Comparison of ENCODE assay signal across 8 cellular contexts in the genomic region with DNA sequence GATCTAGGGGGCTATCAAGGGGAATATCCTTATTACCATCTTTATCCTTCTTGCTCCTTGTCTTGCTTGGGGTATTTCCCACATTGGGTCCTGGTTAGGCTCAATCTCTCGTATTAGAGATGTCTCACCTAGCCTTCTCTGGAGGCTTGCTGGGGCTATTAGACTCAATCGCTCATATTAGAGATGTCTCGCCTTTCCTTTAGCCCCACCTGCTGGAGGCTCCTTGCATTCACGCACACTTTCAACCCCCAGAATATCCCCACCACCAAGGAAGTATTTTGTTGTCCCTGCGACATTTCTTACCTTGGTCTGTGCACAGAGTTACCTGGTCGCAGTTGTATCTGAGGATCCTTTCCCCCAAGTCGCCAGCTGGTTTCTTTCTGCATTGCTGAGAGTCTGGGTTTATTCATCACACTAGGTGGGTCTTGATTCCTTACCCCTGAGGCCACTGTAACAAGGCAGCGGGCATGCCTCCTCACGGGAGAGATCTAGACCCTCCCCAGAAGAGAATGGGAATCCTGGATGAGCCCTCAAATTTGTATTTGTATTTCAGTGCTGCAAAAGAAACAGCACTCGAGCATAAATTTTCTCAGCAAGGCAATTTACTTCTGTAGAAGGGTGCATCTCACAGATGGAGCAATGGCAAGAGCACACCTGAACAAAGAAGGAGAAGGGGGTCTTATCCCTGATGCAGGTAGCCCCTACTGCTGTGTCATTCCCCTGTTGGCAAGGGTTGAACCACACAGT. TPM values are rescaled to one million over a fixed set of nuclear protein-coding genes. Genes with fewer than 3 reads are reported as not detected.
A peak's percentile ranks its signal among the peaks of the same experiment; 100 is the strongest.
DNase-seq lines count a peak whose midpoint lies in the region; ATAC-seq, FAIRE-seq and TF ChIP-seq lines count a peak whose summit lies in the region.

No MANE protein-coding gene starts in this region.

- H3K79me2 ChIP-seq in endothelial cell of umbilical vein (ENCODE audit: control insufficient read depth, insufficient read depth, low read length) = no peaks in the 10 kb centered on the region
- no peaks in the 10 kb centered on the region for H3K79me2 ChIP-seq in smooth muscle cell (ENCODE audit: low read depth)

- TF ChIP-seq CTCF in GM12864 (IDR thresholded peaks at IDR 0.05; ENCODE audit: low read depth, low read length, missing control alignments) = peak; percentile 47
- TF ChIP-seq CTCF in endothelial cell of umbilical vein (IDR thresholded peaks at IDR 0.05; ENCODE audit: extremely low read depth in 1 of 2, insufficient read depth in 1 of 2, low read depth in 1 of 2, low read length in 2 of 2) = peak; percentile 66 to 68
- peak; percentile 60 for TF ChIP-seq CTCF in smooth muscle cell (IDR thresholded peaks at IDR 0.05; ENCODE audit: borderline replicate concordance, insufficient read depth, poor library complexity, severe bottlenecking)

- H3K9me3 ChIP-seq in endothelial cell of umbilical vein (replicated peaks; ENCODE audit: control insufficient read depth, insufficient read depth, low read length) = no peaks in the 10 kb centered on the region
- no peaks in the 10 kb centered on the region for H3K9me3 ChIP-seq in smooth muscle cell (replicated peaks; ENCODE audit: low read depth)

- H3K9ac ChIP-seq in endothelial cell of umbilical vein (replicated peaks; ENCODE audit: extremely low read depth, insufficient read depth, low read length) (no peak overlapping the region), smooth muscle cell (ENCODE audit: low read depth) (no peak overlapping the region)

- H4K20me1 ChIP-seq in endothelial cell of umbilical vein (replicated peaks; ENCODE audit: control insufficient read depth, extremely low read depth, insufficient read depth, low read length) = no peaks in the 10 kb centered on the region
- no peaks in the 10 kb centered on the region for H4K20me1 ChIP-seq in smooth muscle cell (ENCODE audit: low read depth)

- no peak for ATAC-seq in HG02623 (IDR thresholded peaks at IDR 0.05; ENCODE audit: unreplicated experiment)
- ATAC-seq in GM18498 (IDR thresholded peaks at IDR 0.05; ENCODE audit: unreplicated experiment) = no peak

- H3K27me3 ChIP-seq in endothelial cell of umbilical vein (ENCODE audit: control insufficient read depth in 2 of 2, insufficient read depth in 2 of 2, low read length in 2 of 2) (no peaks in the 10 kb centered on the region), smooth muscle cell (ENCODE audit: low read depth) (no peaks in the 10 kb centered on the region)

- WGBS in smooth muscle cell (ENCODE audit: low lambda C conversion rate) = 32% methylated on average over 10 of the region's 10 CpGs

- DNase-seq in 8988T (peak; percentile 55), GM12864 (ENCODE audit: low read depth) (no peak), SHP77 (lab: John Stamatoyannopoulos, UW) (peak; percentile 43 to 54), endothelial cell of umbilical vein (ENCODE audit: low read depth, low spot score) (peak; percentile 53), smooth muscle cell (lab: John Stamatoyannopoulos, UW; ENCODE audit: unreplicated experiment) (no peak), NCI-H524 treated with DMSO at 0.1 percent for 48 hours (lab: John Stamatoyannopoulos, UW) (no peak)

- H3K36me3 ChIP-seq in endothelial cell of umbilical vein (ENCODE audit: control insufficient read depth in 2 of 2, extremely low read depth in 1 of 2, insufficient read depth in 2 of 2, low read length in 2 of 2) (no peaks in the 10 kb centered on the region), smooth muscle cell (ENCODE audit: low read depth) (no peaks in the 10 kb centered on the region)

- no peaks in the 10 kb centered on the region for H3K9me1 ChIP-seq in endothelial cell of umbilical vein (replicated peaks; ENCODE audit: control insufficient read depth, extremely low read depth, insufficient read depth, low read length)

- BruUV-seq in endothelial cell of umbilical vein (replicated peaks; lab: Mats Ljungman, UMichigan) = no TSS peak

- H3K4me1 ChIP-seq in endothelial cell of umbilical vein (ENCODE audit: control insufficient read depth, extremely low read depth, insufficient read depth, low read length) = no peaks in the 10 kb centered on the region
- H3K4me1 ChIP-seq in smooth muscle cell (ENCODE audit: low read depth) = no peaks in the 10 kb centered on the region

- no peak overlapping the region for H3K27ac ChIP-seq in endothelial cell of umbilical vein (ENCODE audit: insufficient read depth, low read depth, low read length)
- H3K27ac ChIP-seq in smooth muscle cell (ENCODE audit: low read depth) = no peak overlapping the region

- no peak for TF ChIP-seq POLR2A in endothelial cell of umbilical vein (IDR thresholded peaks at IDR 0.05; ENCODE audit: low read depth, low read length)

- intact Hi-C loops in endothelial cell of umbilical vein (cut with micrococcal nuclease) = loop anchor here (1.0 to 10.0 kb wide), 5 partner anchors 194 to 909 kb away; a partner anchor contains a TSS

- POLR2A ChIA-PET in endothelial cell of umbilical vein (lab: Charles Lee) = no interaction called here

- peak; percentile 70 for FAIRE-seq in endothelial cell of umbilical vein (lab: Jason Lieb, UNC)

- no peaks in the 10 kb centered on the region for H3F3A ChIP-seq in smooth muscle cell (ENCODE audit: low read depth)

- H3K4me2 ChIP-seq in endothelial cell of umbilical vein (ENCODE audit: insufficient read depth, low read length) = no peak overlapping the region
- H3K4me2 ChIP-seq in smooth muscle cell = no peak overlapping the region

- H2AFZ ChIP-seq in endothelial cell of umbilical vein (ENCODE audit: low read depth, low read length) = no peak overlapping the region
- H2AFZ ChIP-seq in smooth muscle cell (ENCODE audit: low read depth) = no peak overlapping the region

- CTCF ChIA-PET in endothelial cell of umbilical vein (lab: Charles Lee) = interaction anchor here (0.6 kb wide), 1 partner anchor 148 kb away, joined by 3 read pairs; no protein-coding TSS in a partner anchor

- dilution Hi-C loops in endothelial cell of umbilical vein (cut with MboI; ENCODE audit: extremely low pct_ligation_motif_present, low sequenced_read_pairs) = no loop called here

- no peak overlapping the region for H3K4me3 ChIP-seq in GM12864 (ENCODE audit: low read depth, low read length)
- no peak overlapping the region for H3K4me3 ChIP-seq in endothelial cell of umbilical vein (replicated peaks in 1 of 3; ENCODE audit: insufficient read depth in 1 of 3, low read depth in 1 of 3, low read length in 3 of 3)
- H3K4me3 ChIP-seq in smooth muscle cell = no peak overlapping the region

TF ChIP-seq in endothelial cell of umbilical vein, 7 proteins besides CTCF, POLR2A, EP300 and RAD21 (continues in another document):
- no peak for TF ChIP-seq FOS (IDR thresholded peaks at IDR 0.05; ENCODE audit: borderline replicate concordance, insufficient read depth, low read length)
- TF ChIP-seq GATA2 (IDR thresholded peaks at IDR 0.05; ENCODE audit: insufficient read depth, insufficient read length, low read depth, low read length) = no peak
- TF ChIP-seq JUN (IDR thresholded peaks at IDR 0.05; ENCODE audit: borderline replicate concordance, insufficient read depth, insufficient read length, low read depth) = no peak
- no peak for TF ChIP-seq POLR2AphosphoS5 (IDR thresholded peaks at IDR 0.05; ENCODE audit: insufficient read depth, low read depth, low read length)

RNA-seq across cellular contexts. Expression of a gene that starts 15.9 kb away (rescaled TPM):
- total RNA-seq in endothelial cell of umbilical vein (9.4 and 12.6 TPM in 2 replicates), smooth muscle cell (2.3 and 6.4 TPM in 2 replicates)
- polyA plus RNA-seq in endothelial cell of umbilical vein (3.7 and 4.7 TPM in 2 replicates), smooth muscle cell (2.6 and 4.1 TPM in 2 replicates)
- 6.9 and 7.5 TPM in 2 replicates for polyA plus RNA-seq in endothelial cell of umbilical vein (2011; cell fraction: cytosol; rRNA removed)
- 4.5 and 6.2 TPM in 2 replicates for polyA plus RNA-seq in endothelial cell of umbilical vein (2011; cell fraction: nucleus; rRNA removed)
- 9.3 and 12.4 TPM in 2 replicates for polyA plus RNA-seq in endothelial cell of umbilical vein (2012)
- 5.4 and 6.2 TPM in 2 replicates for polyA minus RNA-seq in endothelial cell of umbilical vein
- polyA minus RNA-seq in endothelial cell of umbilical vein (2011; cell fraction: cytosol; rRNA and poly(A)+ RNA removed) = not detected
- polyA minus RNA-seq in endothelial cell of umbilical vein (2011; cell fraction: nucleus; rRNA and poly(A)+ RNA removed) = 3.4 and 4.9 TPM in 2 replicates

RNA-seq across cellular contexts. Expression of a gene that starts 31.4 kb away (rescaled TPM):
- total RNA-seq in endothelial cell of umbilical vein = 10.3 and 15.1 TPM in 2 replicates
- 4.6 and 5.1 TPM in 2 replicates for polyA plus RNA-seq in endothelial cell of umbilical vein
- 6.9 and 7.4 TPM in 2 replicates for polyA plus RNA-seq in endothelial cell of umbilical vein (2011; cell fraction: cytosol; rRNA removed)
- 3.0 and 3.7 TPM in 2 replicates for polyA plus RNA-seq in endothelial cell of umbilical vein (2011; cell fraction: nucleus; rRNA removed)
- 13.5 and 20.7 TPM in 2 replicates for polyA plus RNA-seq in endothelial cell of umbilical vein (2012)
- polyA minus RNA-seq in endothelial cell of umbilical vein = 6.0 TPM in 2 replicates
- polyA minus RNA-seq in endothelial cell of umbilical vein (2011; cell fraction: cytosol; rRNA and poly(A)+ RNA removed) = 4.1 TPM
- polyA minus RNA-seq in endothelial cell of umbilical vein (2011; cell fraction: nucleus; rRNA and poly(A)+ RNA removed) = 1.4 and 2.9 TPM in 2 replicates
- 10.9 and 20.3 TPM in 2 replicates for total RNA-seq in smooth muscle cell
- polyA plus RNA-seq in smooth muscle cell = 9.9 and 12.2 TPM in 2 replicates

RNA-seq across cellular contexts. Expression of a gene that starts 32.7 kb away (rescaled TPM):
- total RNA-seq in endothelial cell of umbilical vein = not detected in 2 replicates
- polyA plus RNA-seq in endothelial cell of umbilical vein = not detected in 2 replicates
- polyA plus RNA-seq in endothelial cell of umbilical vein (2011; cell fraction: cytosol; rRNA removed) = 0.03 TPM in 1 of 2 replicates, not detected in the other
- polyA plus RNA-seq in endothelial cell of umbilical vein (2011; cell fraction: nucleus; rRNA removed) = 0.13 and 0.24 TPM in 2 replicates
- polyA plus RNA-seq in endothelial cell of umbilical vein (2012) = not detected in 2 replicates
- not detected in 2 replicates for polyA minus RNA-seq in endothelial cell of umbilical vein
- polyA minus RNA-seq in endothelial cell of umbilical vein (2011; cell fraction: cytosol; rRNA and poly(A)+ RNA removed) = not detected
- not detected in 2 replicates for polyA minus RNA-seq in endothelial cell of umbilical vein (2011; cell fraction: nucleus; rRNA and poly(A)+ RNA removed)
- total RNA-seq in smooth muscle cell = 0.09 TPM in 1 of 2 replicates, not detected in the other
- 0.12 TPM in 1 of 2 replicates, not detected in the other for polyA plus RNA-seq in smooth muscle cell

RNA-seq across cellular contexts. Expression of a gene that starts 38.4 kb away (rescaled TPM):
- not detected in 2 replicates for total RNA-seq in endothelial cell of umbilical vein
- not detected in 2 replicates for polyA plus RNA-seq in endothelial cell of umbilical vein
- polyA plus RNA-seq in endothelial cell of umbilical vein (2011; cell fraction: cytosol; rRNA removed) = not detected in 2 replicates
- not detected in 2 replicates for polyA plus RNA-seq in endothelial cell of umbilical vein (2011; cell fraction: nucleus; rRNA removed)
- 0.08 TPM in 1 of 2 replicates, not detected in the other for polyA plus RNA-seq in endothelial cell of umbilical vein (2012)
- polyA minus RNA-seq in endothelial cell of umbilical vein = not detected in 2 replicates
- not detected for polyA minus RNA-seq in endothelial cell of umbilical vein (2011; cell fraction: cytosol; rRNA and poly(A)+ RNA removed)
- not detected in 2 replicates for polyA minus RNA-seq in endothelial cell of umbilical vein (2011; cell fraction: nucleus; rRNA and poly(A)+ RNA removed)
- total RNA-seq in smooth muscle cell = not detected in 2 replicates
- not detected in 2 replicates for polyA plus RNA-seq in smooth muscle cell

Comparison
In these comparisons a context has a peak if more than half of its experiments do, and no peak if none do; other contexts are left out.
1. DNase-seq: peak in 8988T (single experiment), SHP77 (2 of 2) and endothelial cell of umbilical vein (single experiment); none in GM12864 (single experiment), smooth muscle cell (single experiment) and NCI-H524 treated with DMSO at 0.1 percent for 48 hours (single experiment).
2. Peak in every context shown above with its lines, with median percentiles within 50 percentile points of each other: CTCF ChIP-seq.